1 cellular context compared by ENCODE assay signal in the genomic region with DNA sequence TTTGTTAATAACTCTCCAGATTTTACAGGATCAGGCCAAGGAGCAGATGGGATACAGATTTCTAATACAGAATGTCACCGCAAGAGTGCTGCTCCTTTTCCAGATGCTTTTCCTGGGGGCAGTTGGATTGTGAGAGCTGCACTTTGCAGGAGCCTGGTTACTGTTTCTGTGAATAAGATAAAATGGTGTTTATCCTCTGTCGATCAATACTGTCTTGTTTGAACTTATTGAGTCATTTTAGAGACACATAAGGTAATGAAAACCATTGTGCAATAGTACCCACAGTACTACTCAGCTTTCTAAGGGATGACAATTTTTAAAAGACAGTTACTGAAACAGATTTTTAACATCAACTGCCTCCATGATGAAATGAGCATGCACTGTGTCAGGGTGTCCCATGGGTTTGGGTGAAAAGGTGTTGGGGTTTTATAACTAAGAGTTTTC.
TF ChIP-seq lines count a peak whose summit lies in the region.

No MANE protein-coding gene starts in this region.

TF ChIP-seq in GM23338, 12 proteins besides CTCF, POLR2A, EP300 and RAD21:
- TF ChIP-seq CREB1 (CRISPR knock-in tag; IDR thresholded peaks at IDR 0.05; ENCODE audit: low read depth) (no peak), NANOG (IDR thresholded peaks at IDR 0.05; ENCODE audit: borderline replicate concordance) (no peak), ZNF114 (CRISPR knock-in tag; IDR thresholded peaks at IDR 0.05) (no peak), EZH2 (IDR thresholded peaks at IDR 0.05; ENCODE audit: low read depth, unreplicated experiment) (no peak), STAT1 (IDR thresholded peaks at IDR 0.05; ENCODE audit: unreplicated experiment) (no peak), JUNB (IDR thresholded peaks at IDR 0.05; ENCODE audit: unreplicated experiment) (no peak), ZNF331 (CRISPR knock-in tag; IDR thresholded peaks at IDR 0.05; ENCODE audit: low read depth) (no peak), POLR2AphosphoS5 (IDR thresholded peaks at IDR 0.05; ENCODE audit: low read depth) (no peak), EZH2phosphoT487 (IDR thresholded peaks at IDR 0.05; ENCODE audit: unreplicated experiment) (no peak)
- TF ChIP-seq, protein P1, sequence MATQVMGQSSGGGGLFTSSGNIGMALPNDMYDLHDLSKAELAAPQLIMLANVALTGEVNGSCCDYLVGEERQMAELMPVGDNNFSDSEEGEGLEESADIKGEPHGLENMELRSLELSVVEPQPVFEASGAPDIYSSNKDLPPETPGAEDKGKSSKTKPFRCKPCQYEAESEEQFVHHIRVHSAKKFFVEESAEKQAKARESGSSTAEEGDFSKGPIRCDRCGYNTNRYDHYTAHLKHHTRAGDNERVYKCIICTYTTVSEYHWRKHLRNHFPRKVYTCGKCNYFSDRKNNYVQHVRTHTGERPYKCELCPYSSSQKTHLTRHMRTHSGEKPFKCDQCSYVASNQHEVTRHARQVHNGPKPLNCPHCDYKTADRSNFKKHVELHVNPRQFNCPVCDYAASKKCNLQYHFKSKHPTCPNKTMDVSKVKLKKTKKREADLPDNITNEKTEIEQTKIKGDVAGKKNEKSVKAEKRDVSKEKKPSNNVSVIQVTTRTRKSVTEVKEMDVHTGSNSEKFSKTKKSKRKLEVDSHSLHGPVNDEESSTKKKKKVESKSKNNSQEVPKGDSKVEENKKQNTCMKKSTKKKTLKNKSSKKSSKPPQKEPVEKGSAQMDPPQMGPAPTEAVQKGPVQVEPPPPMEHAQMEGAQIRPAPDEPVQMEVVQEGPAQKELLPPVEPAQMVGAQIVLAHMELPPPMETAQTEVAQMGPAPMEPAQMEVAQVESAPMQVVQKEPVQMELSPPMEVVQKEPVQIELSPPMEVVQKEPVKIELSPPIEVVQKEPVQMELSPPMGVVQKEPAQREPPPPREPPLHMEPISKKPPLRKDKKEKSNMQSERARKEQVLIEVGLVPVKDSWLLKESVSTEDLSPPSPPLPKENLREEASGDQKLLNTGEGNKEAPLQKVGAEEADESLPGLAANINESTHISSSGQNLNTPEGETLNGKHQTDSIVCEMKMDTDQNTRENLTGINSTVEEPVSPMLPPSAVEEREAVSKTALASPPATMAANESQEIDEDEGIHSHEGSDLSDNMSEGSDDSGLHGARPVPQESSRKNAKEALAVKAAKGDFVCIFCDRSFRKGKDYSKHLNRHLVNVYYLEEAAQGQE (IDR thresholded peaks at IDR 0.05; ENCODE audit: unreplicated experiment), result no peak
- TF ChIP-seq, protein P2, sequence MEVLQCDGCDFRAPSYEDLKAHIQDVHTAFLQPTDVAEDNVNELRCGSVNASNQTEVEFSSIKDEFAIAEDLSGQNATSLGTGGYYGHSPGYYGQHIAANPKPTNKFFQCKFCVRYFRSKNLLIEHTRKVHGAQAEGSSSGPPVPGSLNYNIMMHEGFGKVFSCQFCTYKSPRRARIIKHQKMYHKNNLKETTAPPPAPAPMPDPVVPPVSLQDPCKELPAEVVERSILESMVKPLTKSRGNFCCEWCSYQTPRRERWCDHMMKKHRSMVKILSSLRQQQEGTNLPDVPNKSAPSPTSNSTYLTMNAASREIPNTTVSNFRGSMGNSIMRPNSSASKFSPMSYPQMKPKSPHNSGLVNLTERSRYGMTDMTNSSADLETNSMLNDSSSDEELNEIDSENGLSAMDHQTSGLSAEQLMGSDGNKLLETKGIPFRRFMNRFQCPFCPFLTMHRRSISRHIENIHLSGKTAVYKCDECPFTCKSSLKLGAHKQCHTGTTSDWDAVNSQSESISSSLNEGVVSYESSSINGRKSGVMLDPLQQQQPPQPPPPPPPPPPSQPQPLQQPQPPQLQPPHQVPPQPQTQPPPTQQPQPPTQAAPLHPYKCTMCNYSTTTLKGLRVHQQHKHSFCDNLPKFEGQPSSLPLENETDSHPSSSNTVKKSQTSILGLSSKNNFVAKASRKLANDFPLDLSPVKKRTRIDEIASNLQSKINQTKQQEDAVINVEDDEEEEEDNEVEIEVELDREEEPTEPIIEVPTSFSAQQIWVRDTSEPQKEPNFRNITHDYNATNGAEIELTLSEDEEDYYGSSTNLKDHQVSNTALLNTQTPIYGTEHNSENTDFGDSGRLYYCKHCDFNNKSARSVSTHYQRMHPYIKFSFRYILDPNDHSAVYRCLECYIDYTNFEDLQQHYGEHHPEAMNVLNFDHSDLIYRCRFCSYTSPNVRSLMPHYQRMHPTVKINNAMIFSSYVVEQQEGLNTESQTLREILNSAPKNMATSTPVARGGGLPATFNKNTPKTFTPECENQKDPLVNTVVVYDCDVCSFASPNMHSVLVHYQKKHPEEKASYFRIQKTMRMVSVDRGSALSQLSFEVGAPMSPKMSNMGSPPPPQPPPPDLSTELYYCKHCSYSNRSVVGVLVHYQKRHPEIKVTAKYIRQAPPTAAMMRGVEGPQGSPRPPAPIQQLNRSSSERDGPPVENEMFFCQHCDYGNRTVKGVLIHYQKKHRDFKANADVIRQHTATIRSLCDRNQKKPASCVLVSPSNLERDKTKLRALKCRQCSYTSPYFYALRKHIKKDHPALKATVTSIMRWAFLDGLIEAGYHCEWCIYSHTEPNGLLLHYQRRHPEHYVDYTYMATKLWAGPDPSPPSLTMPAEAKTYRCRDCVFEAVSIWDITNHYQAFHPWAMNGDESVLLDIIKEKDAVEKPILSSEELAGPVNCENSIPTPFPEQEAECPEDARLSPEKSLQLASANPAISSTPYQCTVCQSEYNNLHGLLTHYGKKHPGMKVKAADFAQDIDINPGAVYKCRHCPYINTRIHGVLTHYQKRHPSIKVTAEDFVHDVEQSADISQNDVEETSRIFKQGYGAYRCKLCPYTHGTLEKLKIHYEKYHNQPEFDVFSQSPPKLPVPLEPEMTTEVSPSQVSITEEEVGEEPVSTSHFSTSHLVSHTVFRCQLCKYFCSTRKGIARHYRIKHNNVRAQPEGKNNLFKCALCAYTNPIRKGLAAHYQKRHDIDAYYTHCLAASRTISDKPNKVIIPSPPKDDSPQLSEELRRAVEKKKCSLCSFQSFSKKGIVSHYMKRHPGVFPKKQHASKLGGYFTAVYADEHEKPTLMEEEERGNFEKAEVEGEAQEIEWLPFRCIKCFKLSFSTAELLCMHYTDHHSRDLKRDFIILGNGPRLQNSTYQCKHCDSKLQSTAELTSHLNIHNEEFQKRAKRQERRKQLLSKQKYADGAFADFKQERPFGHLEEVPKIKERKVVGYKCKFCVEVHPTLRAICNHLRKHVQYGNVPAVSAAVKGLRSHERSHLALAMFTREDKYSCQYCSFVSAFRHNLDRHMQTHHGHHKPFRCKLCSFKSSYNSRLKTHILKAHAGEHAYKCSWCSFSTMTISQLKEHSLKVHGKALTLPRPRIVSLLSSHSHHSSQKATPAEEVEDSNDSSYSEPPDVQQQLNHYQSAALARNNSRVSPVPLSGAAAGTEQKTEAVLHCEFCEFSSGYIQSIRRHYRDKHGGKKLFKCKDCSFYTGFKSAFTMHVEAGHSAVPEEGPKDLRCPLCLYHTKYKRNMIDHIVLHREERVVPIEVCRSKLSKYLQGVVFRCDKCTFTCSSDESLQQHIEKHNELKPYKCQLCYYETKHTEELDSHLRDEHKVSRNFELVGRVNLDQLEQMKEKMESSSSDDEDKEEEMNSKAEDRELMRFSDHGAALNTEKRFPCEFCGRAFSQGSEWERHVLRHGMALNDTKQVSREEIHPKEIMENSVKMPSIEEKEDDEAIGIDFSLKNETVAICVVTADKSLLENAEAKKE (CRISPR knock-in tag; IDR thresholded peaks at IDR 0.05), result no peak
- TF ChIP-seq, protein P3, sequence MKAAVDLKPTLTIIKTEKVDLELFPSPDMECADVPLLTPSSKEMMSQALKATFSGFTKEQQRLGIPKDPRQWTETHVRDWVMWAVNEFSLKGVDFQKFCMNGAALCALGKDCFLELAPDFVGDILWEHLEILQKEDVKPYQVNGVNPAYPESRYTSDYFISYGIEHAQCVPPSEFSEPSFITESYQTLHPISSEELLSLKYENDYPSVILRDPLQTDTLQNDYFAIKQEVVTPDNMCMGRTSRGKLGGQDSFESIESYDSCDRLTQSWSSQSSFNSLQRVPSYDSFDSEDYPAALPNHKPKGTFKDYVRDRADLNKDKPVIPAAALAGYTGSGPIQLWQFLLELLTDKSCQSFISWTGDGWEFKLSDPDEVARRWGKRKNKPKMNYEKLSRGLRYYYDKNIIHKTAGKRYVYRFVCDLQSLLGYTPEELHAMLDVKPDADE (IDR thresholded peaks at IDR 0.05), result no peak
